Comparison of ENCODE assay signal across 14 cellular contexts in the genomic region with DNA sequence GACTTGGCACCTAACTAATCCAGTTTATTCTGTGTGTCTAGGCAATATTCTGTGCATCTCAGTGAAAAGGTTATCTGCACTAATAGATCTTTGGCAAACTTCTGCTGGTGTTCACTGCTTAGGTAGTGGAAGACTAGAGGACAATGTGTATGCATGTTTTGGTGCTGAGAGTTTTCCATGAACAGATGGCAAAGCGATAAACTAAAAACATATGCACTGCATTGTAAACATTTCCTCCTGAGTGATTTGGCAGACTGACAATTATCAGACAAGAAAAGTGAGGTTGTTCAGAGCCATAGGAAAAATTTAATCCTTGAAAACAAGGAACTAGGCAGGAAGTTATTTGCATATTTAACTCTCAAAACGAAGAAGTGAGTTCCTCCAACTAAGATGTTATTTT.
DNase-seq lines count a peak whose midpoint lies in the region; ATAC-seq and TF ChIP-seq lines count a peak whose summit lies in the region.
"Had no signal": no experiment of that assay in that cellular context is flagged by ENCODE, and none has a peak within 500 bp of the region (broad histone marks: within the 10 kb centered on the region; RNA-seq: fewer than 3 reads in every experiment).

No MANE protein-coding gene starts in this region.

- peaks cover 65% of the 10 kb centered on the region for H3K4me1 Mint-ChIP-seq in HFFc6 (ENCODE audit: low read depth)
- H3K4me1 Mint-ChIP-seq in CD4-positive, alpha-beta T cell (ENCODE audit: low read depth): no peaks in the 10 kb centered on the region
- H3K4me1 Mint-ChIP-seq: activated CD8-positive, alpha-beta memory T cell treated with anti-CD3 and anti-CD28 coated beads, Interleukin-2, amount 10 ng/mL, durations not matched to agents 7 days and 5 days had no signal

- no peak overlapping the region for H3K27ac ChIP-seq in CD4-positive, alpha-beta T cell (ENCODE audit: low read depth, low read length)

- no peak overlapping the region for H3K4me3 Mint-ChIP-seq in HFFc6
- H3K4me3 Mint-ChIP-seq in CD4-positive, alpha-beta T cell: no peak overlapping the region
- H3K4me3 Mint-ChIP-seq: activated CD8-positive, alpha-beta memory T cell treated with anti-CD3 and anti-CD28 coated beads, Interleukin-2, amount 10 ng/mL, durations not matched to agents 7 days and 5 days had no signal

- H3K27ac Mint-ChIP-seq in HFFc6: peak overlapping the region; percentile 34; the same call in 1 of the 2 replicates
- no peak overlapping the region for H3K27ac Mint-ChIP-seq in CD4-positive, alpha-beta T cell
- H3K27ac Mint-ChIP-seq: activated CD8-positive, alpha-beta memory T cell treated with anti-CD3 and anti-CD28 coated beads, Interleukin-2, amount 10 ng/mL, durations not matched to agents 7 days and 5 days had no signal

- H3K9me3 ChIP-seq in CD4-positive, alpha-beta T cell (ENCODE audit: control insufficient read depth, low read length): no peaks in the 10 kb centered on the region

- H3K9me3 Mint-ChIP-seq in HFFc6: no peaks in the 10 kb centered on the region
- H3K9me3 Mint-ChIP-seq in CD4-positive, alpha-beta T cell: no peaks in the 10 kb centered on the region

- POLR2A ChIA-PET in CD4-positive, alpha-beta T cell (lab: Charles Lee): no interaction called here

- H3K36me3 Mint-ChIP-seq in HFFc6 (ENCODE audit: low read depth): no peaks in the 10 kb centered on the region
- no peaks in the 10 kb centered on the region for H3K36me3 Mint-ChIP-seq in CD4-positive, alpha-beta T cell (ENCODE audit: low read depth)
- H3K36me3 Mint-ChIP-seq: activated CD8-positive, alpha-beta memory T cell treated with anti-CD3 and anti-CD28 coated beads, Interleukin-2, amount 10 ng/mL, durations not matched to agents 7 days and 5 days had no signal

- intact Hi-C loops in CD4-positive, alpha-beta T cell (cut with DNase I, micrococcal nuclease): loop anchor here in 1 of 2 experiments (10.0 kb wide), 1 partner anchor 823 kb away; no protein-coding TSS in a partner anchor

- H3K27me3 Mint-ChIP-seq in HFFc6 (ENCODE audit: insufficient read depth): no peaks in the 10 kb centered on the region; the same call in none of the 2 replicates
- H3K27me3 Mint-ChIP-seq in CD4-positive, alpha-beta T cell: peaks cover 30% of the 10 kb centered on the region
- H3K27me3 Mint-ChIP-seq: activated CD8-positive, alpha-beta memory T cell treated with anti-CD3 and anti-CD28 coated beads, Interleukin-2, amount 10 ng/mL, durations not matched to agents 7 days and 5 days; progenitor cell of endocrine pancreas had no signal

- no peak overlapping the region for H3K4me3 ChIP-seq in fibroblast of the aortic adventitia (ENCODE audit: low read depth, low read length)
- H3K4me3 ChIP-seq: HAP-1 had no signal

- peak; percentile 68 for DNase-seq in AG09319 (ENCODE audit: extremely low read depth, low read depth)
- peak; percentile 57 for DNase-seq in HFFc6
- peak; percentile 45 for DNase-seq in fibroblast of the aortic adventitia (ENCODE audit: low read depth)
- DNase-seq in CD4-positive, alpha-beta T cell: no peak
- DNase-seq in stimulated activated CD4-positive, alpha-beta T cell treated with anti-CD3 and anti-CD28 coated beads, Interleukin-1b, Interleukin-23, amount 100 ng/mL, for 48 hours: no peak
- DNase-seq: activated CD8-positive, alpha-beta memory T cell treated with anti-CD3 and anti-CD28 coated beads, Interleukin-2, amount 10 ng/mL, durations not matched to agents 7 days and 5 days; erythroblast; left cardiac atrium; substantia nigra had no signal

- no peaks in the 10 kb centered on the region for H3K27me3 ChIP-seq in CD4-positive, alpha-beta T cell (ENCODE audit: control insufficient read depth, insufficient read depth, low read length)

- TF ChIP-seq CTCF in AG09319 (IDR thresholded peaks at IDR 0.05; ENCODE audit: low read depth, low read length) (no peak), HFFc6 (IDR thresholded peaks at IDR 0.05) (no peak), fibroblast of the aortic adventitia (IDR thresholded peaks at IDR 0.05; ENCODE audit: insufficient read depth, low read length) (no peak)
- no peak for TF ChIP-seq CTCF in CD4-positive, alpha-beta T cell (IDR thresholded peaks at IDR 0.05)

- ATAC-seq in SK-N-SH treated with all-trans-retinoic acid at 6 μM for 48 hours (peak; percentile 75), HG02981 (IDR thresholded peaks at IDR 0.05; ENCODE audit: unreplicated experiment) (no peak), HG03354 (IDR thresholded peaks at IDR 0.05; ENCODE audit: poor library complexity, severe bottlenecking, unreplicated experiment) (no peak)
- ATAC-seq in CD4-positive, alpha-beta T cell (ENCODE audit: poor library complexity): no peak
- ATAC-seq: activated CD8-positive, alpha-beta memory T cell treated with anti-CD3 and anti-CD28 coated beads, Interleukin-2, amount 10 ng/mL, durations not matched to agents 7 days and 5 days; left cardiac atrium had no signal

- CTCF ChIA-PET in CD4-positive, alpha-beta T cell (lab: Charles Lee): no interaction called here

TF ChIP-seq in SK-N-SH treated with all-trans-retinoic acid at 6 μM for 48 hours, 23 proteins besides CTCF, POLR2A, EP300 and RAD21:
- no peak for TF ChIP-seq BACH2 (CRISPR knock-in tag; IDR thresholded peaks at IDR 0.05; ENCODE audit: borderline replicate concordance)
- TF ChIP-seq, protein P1, sequence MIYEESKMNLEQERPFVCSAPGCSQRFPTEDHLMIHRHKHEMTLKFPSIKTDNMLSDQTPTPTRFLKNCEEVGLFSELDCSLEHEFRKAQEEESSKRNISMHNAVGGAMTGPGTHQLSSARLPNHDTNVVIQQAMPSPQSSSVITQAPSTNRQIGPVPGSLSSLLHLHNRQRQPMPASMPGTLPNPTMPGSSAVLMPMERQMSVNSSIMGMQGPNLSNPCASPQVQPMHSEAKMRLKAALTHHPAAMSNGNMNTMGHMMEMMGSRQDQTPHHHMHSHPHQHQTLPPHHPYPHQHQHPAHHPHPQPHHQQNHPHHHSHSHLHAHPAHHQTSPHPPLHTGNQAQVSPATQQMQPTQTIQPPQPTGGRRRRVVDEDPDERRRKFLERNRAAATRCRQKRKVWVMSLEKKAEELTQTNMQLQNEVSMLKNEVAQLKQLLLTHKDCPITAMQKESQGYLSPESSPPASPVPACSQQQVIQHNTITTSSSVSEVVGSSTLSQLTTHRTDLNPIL (CRISPR knock-in tag; IDR thresholded peaks at IDR 0.05; ENCODE audit: low read depth): no peak
- TF ChIP-seq, protein P2, sequence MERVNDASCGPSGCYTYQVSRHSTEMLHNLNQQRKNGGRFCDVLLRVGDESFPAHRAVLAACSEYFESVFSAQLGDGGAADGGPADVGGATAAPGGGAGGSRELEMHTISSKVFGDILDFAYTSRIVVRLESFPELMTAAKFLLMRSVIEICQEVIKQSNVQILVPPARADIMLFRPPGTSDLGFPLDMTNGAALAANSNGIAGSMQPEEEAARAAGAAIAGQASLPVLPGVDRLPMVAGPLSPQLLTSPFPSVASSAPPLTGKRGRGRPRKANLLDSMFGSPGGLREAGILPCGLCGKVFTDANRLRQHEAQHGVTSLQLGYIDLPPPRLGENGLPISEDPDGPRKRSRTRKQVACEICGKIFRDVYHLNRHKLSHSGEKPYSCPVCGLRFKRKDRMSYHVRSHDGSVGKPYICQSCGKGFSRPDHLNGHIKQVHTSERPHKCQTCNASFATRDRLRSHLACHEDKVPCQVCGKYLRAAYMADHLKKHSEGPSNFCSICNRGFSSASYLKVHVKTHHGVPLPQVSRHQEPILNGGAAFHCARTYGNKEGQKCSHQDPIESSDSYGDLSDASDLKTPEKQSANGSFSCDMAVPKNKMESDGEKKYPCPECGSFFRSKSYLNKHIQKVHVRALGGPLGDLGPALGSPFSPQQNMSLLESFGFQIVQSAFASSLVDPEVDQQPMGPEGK (CRISPR knock-in tag; IDR thresholded peaks at IDR 0.05; ENCODE audit: borderline replicate concordance): no peak
- TF ChIP-seq ISL1 (CRISPR knock-in tag; IDR thresholded peaks at IDR 0.05): no peak
- no peak for TF ChIP-seq ARNTL (CRISPR knock-in tag; IDR thresholded peaks at IDR 0.05; ENCODE audit: borderline replicate concordance, low read depth)
TF ChIP-seq in SK-N-SH treated with all-trans-retinoic acid at 6 μM for 48 hours: peak in this region for 0.

Comparison
In these comparisons a context has a peak if more than half of its experiments do, and no peak if none do; other contexts are left out.
1. DNase-seq: peak in AG09319 (single experiment), HFFc6 (single experiment) and fibroblast of the aortic adventitia (single experiment); none in CD4-positive, alpha-beta T cell (0 of 10) and stimulated activated CD4-positive, alpha-beta T cell treated with anti-CD3 and anti-CD28 coated beads, Interleukin-1b, Interleukin-23, amount 100 ng/mL, for 48 hours (single experiment).